In the genomic region with DNA sequence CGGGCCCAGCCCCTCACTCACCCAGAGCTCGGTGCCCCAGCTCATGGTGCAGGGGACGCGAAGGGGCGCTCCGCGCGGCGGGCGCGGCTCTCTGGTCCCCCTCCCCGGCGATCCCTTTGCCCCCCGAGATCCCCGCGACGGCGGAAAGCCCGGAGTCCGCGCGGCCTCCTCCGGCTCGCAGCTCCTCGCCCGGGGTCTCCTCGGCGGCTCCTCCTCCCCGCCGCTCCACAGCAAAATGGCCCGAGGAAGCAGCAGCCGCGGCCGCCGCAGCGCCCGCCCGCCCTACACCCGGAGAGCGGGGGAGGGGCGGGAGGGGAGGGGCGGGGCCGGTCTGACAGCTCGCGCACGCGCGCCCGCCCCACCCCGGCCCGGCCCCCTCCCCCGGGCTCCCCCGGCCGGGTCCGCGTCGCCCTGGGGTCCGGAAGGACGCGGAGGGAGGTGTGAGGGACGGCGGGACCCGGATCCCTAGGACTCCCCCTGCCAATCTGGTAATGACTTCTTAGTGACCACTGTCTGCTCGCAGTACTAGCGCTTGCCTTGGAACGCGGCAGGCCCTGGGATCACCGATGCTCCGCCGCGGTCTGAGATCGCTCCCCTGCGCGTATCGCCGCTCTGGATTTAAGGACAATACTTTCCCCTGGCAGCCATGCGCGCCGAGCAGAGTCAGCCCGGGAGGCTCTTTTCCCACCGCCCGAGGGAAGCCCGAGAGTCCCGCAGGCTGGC, we compare ENCODE assay signal across 8 cellular contexts. TPM values are rescaled to one million over a fixed set of nuclear protein-coding genes. Genes with fewer than 3 reads are reported as not detected.
DNase-seq lines count a peak whose midpoint lies in the region; ATAC-seq and TF ChIP-seq lines count a peak whose summit lies in the region.

TSS of gene FNBP1 (minus strand) at position 259 of the 723 bp plus-strand sequence. CDS start at position 45, 214 bp downstream.

- ATAC-seq in SK-N-SH treated with all-trans-retinoic acid at 6 μM for 48 hours, result peak; percentile 82

- H3K27me3 Mint-ChIP-seq in activated naive CD4-positive, alpha-beta T cell treated with anti-CD3 and anti-CD28 coated beads, Interleukin-2, amount 50 U/mL, for 24 hours, result no peaks in the 10 kb centered on the region

- H3K36me3 ChIP-seq in BE2C, result peaks cover 4% of the 10 kb centered on the region; the same call in 1 of the 2 replicates

- no peaks in the 10 kb centered on the region for H3K9me3 Mint-ChIP-seq in activated naive CD4-positive, alpha-beta T cell treated with anti-CD3 and anti-CD28 coated beads, Interleukin-2, amount 50 U/mL, for 24 hours

- H3K4me3 ChIP-seq in BE2C (ENCODE audit: low read depth, low read length), result peak within 1 kb of the TSS; percentile 93

- H3K4me3 Mint-ChIP-seq in activated naive CD4-positive, alpha-beta T cell treated with anti-CD3 and anti-CD28 coated beads, Interleukin-2, amount 50 U/mL, for 24 hours, result peak within 1 kb of the TSS; percentile 95

- peak within 1 kb of the TSS; percentile 95 for H3K27ac Mint-ChIP-seq in activated naive CD4-positive, alpha-beta T cell treated with anti-CD3 and anti-CD28 coated beads, Interleukin-2, amount 50 U/mL, for 24 hours

- DNase-seq in BE2C, result peak; percentile 90
- DNase-seq in GM19238 (ENCODE audit: insufficient read length, low spot score), result peak; percentile 89
- DNase-seq in KG1 (lab: John Stamatoyannopoulos, UW), result peak; percentile 54
- DNase-seq in glomerular endothelial cell (ENCODE audit: extremely low read depth, low read depth, low spot score), result no peak
- DNase-seq in occipital lobe (lab: John Stamatoyannopoulos, UW), result peak; percentile 71
- peak; percentile 75 for DNase-seq in superior temporal gyrus (ENCODE audit: extremely low spot score)

- no peak for TF ChIP-seq CTCF in BE2C (IDR thresholded peaks at IDR 0.05; ENCODE audit: low read depth, low read length)

- H3K9me3 ChIP-seq in BE2C, result no peaks in the 10 kb centered on the region

- peaks cover 4% of the 10 kb centered on the region for H3K4me1 ChIP-seq in BE2C

- H3K27me3 ChIP-seq in BE2C, result no peaks in the 10 kb centered on the region

- H3K36me3 Mint-ChIP-seq in activated naive CD4-positive, alpha-beta T cell treated with anti-CD3 and anti-CD28 coated beads, Interleukin-2, amount 50 U/mL, for 24 hours, result peaks cover 2% of the 10 kb centered on the region

- H3K4me1 Mint-ChIP-seq in activated naive CD4-positive, alpha-beta T cell treated with anti-CD3 and anti-CD28 coated beads, Interleukin-2, amount 50 U/mL, for 24 hours, result peaks cover 57% of the 10 kb centered on the region

TF ChIP-seq in SK-N-SH treated with all-trans-retinoic acid at 6 μM for 48 hours, 23 proteins besides CTCF, POLR2A, EP300 and RAD21:
- peak; percentile 27; the same call in 1 of the 2 replicates for TF ChIP-seq GLIS3 (CRISPR knock-in tag; IDR thresholded peaks at IDR 0.05)
- TF ChIP-seq, protein P1, sequence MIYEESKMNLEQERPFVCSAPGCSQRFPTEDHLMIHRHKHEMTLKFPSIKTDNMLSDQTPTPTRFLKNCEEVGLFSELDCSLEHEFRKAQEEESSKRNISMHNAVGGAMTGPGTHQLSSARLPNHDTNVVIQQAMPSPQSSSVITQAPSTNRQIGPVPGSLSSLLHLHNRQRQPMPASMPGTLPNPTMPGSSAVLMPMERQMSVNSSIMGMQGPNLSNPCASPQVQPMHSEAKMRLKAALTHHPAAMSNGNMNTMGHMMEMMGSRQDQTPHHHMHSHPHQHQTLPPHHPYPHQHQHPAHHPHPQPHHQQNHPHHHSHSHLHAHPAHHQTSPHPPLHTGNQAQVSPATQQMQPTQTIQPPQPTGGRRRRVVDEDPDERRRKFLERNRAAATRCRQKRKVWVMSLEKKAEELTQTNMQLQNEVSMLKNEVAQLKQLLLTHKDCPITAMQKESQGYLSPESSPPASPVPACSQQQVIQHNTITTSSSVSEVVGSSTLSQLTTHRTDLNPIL (CRISPR knock-in tag; IDR thresholded peaks at IDR 0.05; ENCODE audit: low read depth), result no peak
TF ChIP-seq in SK-N-SH treated with all-trans-retinoic acid at 6 μM for 48 hours: peak in this region for 1.

RNA-seq across cellular contexts. Expression of gene FNBP1, which starts in this region (rescaled TPM):
- 9.7 TPM for polyA plus RNA-seq in BE2C (2012; ENCODE audit: insufficient read depth, insufficient read length, low read depth)
- total RNA-seq in glomerular endothelial cell, result 17.9 and 30.1 TPM in 2 replicates
- total RNA-seq in occipital lobe, result 59.9 TPM
